In the genomic region with DNA sequence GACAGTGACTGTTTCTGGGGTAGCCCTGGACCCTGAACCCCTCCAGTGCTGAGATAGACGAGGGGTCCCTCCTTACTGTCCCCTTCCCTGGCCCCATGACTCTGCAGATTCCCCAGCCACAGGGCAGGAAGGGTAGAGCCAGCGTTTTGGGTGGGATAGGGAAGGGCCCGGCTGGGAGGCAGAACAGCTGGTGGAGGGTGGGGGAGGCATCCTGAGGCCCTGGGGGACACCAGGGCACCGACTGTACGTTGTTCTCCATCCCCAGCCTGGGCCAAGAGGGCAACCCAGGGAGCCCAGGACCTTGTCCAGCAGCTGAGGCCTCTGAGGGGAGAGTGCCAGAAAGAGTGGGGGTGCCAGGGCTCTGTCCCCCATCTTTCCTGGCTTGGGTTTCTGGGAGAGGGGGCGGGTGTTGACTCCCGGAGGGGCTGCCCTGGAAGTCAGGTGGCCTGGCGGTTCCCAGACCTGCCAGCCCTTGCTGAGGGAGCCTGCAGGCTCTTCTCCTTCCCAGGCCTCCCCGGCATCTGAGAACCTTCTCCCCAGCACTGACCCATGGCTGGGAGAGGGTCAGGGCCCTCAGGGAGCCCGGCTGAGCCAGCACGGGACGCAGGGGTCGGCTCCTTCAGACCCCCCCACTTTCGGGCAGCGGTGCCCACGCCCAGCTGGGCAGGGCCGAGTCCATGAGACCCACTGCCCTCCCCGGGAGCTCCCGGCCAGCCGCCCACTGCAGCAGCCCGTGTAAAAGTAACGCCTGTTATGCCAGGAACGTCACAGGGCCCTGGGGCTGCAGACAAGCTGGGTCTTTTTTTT, we compare ENCODE assay signal across 15 cellular contexts. TPM values are rescaled to one million over a fixed set of nuclear protein-coding genes. Genes with fewer than 3 reads are reported as not detected.
"Had no signal": no experiment of that assay in that cellular context is flagged by ENCODE, and none has a peak within 500 bp of the region (broad histone marks: within the 10 kb centered on the region; RNA-seq: fewer than 3 reads in every experiment).

No MANE protein-coding gene starts in this region.

- H3K4me3 ChIP-seq: adrenal gland, gastroesophageal sphincter, skin epidermis, tibial artery had no signal

- H3K4me1 ChIP-seq: adrenal gland, gastroesophageal sphincter, tibial artery had no signal

- DNase-seq: activated CD4-positive, alpha-beta T cell treated with anti-CD3 and anti-CD28 coated beads for 48 hours; activated naive CD4-positive, alpha-beta T cell treated with anti-CD3 and anti-CD28 coated beads, Interleukin-2, amount 10 ng/mL, durations not matched to agents 7 days and 5 days; adrenal gland; caudate nucleus; cortex of kidney; effector CD8-positive, alpha-beta T cell; hippocampal formation; tibial artery had no signal

- H3K36me3 ChIP-seq: adrenal gland, gastroesophageal sphincter, tibial artery had no signal

- H3K27me3 ChIP-seq: adrenal gland had no signal

- H3K9me3 ChIP-seq: adrenal gland, tibial artery had no signal

- H3K27ac ChIP-seq: adrenal gland, epithelial cell of prostate, tibial artery had no signal

- ATAC-seq: activated T-helper 17 cell treated with anti-CD3 and anti-CD28 coated beads, Interleukin-2, amount 50 U/mL, for 72 hours; gastroesophageal sphincter; stimulated activated effector memory CD8-positive, alpha-beta T cell treated with anti-CD3 and anti-CD28 coated beads, Interleukin-12 subunit alpha, Interleukin-12 subunit beta, amount 100 ng/mL, for 72 hours had no signal

RNA-seq across cellular contexts. Expression of a gene that starts 52.1 kb away (rescaled TPM):
- total RNA-seq: activated T-helper 17 cell treated with anti-CD3 and anti-CD28 coated beads, Interleukin-2, amount 50 U/mL, for 72 hours; gastroesophageal sphincter; osteoblast; T-helper 1 cell treated with Interleukin-12 subunit alpha and Interleukin-12 subunit beta and Interleukin-4 antibody, amounts not matched to agents 30 ng/mL and 1 ng/mL, for 36 hours had no signal
